Comparison of ENCODE assay signal across 33 cellular contexts in genomic region chr2:6228251-6228650, GRCh38.
DNase-seq lines count a peak whose midpoint lies in the region; ATAC-seq, FAIRE-seq and TF ChIP-seq lines count a peak whose summit lies in the region.
"Had no signal": no experiment of that assay in that cellular context is flagged by ENCODE, and none has a peak within 500 bp of the region (broad histone marks: within the 10 kb centered on the region; RNA-seq: fewer than 3 reads in every experiment).

No MANE protein-coding gene starts in this region.

- no peak overlapping the region for H3K4me2 ChIP-seq in HepG2 (ENCODE audit: low read depth, low read length)
- no peak overlapping the region for H3K4me2 ChIP-seq in K562 (ENCODE audit: insufficient read depth, low read length)
- H3K4me2 ChIP-seq: A549; BLaER1; BLaER1 treated with 17β-estradiol and CSF1 and Interleukin-3, amounts not matched to agents 10 nM and 100 nM had no signal

- H3K4me1 ChIP-seq in HepG2 (ENCODE audit: insufficient read depth, low read length) (no peaks in the 10 kb centered on the region), right lobe of liver (no peaks in the 10 kb centered on the region), K562 (replicated peaks in 1 of 2; ENCODE audit: control insufficient read depth in 2 of 2, insufficient read depth in 2 of 2, low read length in 2 of 2) (no peaks in the 10 kb centered on the region), kidney (ENCODE audit: control insufficient read depth in 1 of 2, insufficient read depth in 1 of 2, low read depth in 1 of 2, low read length in 2 of 2) (no peaks in the 10 kb centered on the region)
- H3K4me1 ChIP-seq: A549, BE2C, Caco-2 had no signal

- in situ Hi-C loops in HepG2 (cut with HindIII; ENCODE audit: extremely low pct_ligation_motif_present, low pct_unique_long_range_greater_than_20kb) (no loop called here), K562 (cut with MboI) (no loop called here)

- CTCF ChIA-PET in HepG2 (lab: Yijun Ruan, JAX; ENCODE audit: low intra/inter-chr PET ratio, low total read pairs): no interaction called here
- CTCF ChIA-PET in K562 (lab: Yijun Ruan, JAX; ENCODE audit: low intra/inter-chr PET ratio): no interaction called here

- intact Hi-C loops in HepG2 (cut with micrococcal nuclease; ENCODE audit: unreplicated experiment) (no loop called here), right lobe of liver (cut with DNase I) (no loop called here), K562 (cut with micrococcal nuclease) (no loop called here), kidney (cut with DNase I) (no loop called here), Right ventricle myocardium superior (cut with DNase I) (no loop called here)

- POLR2A ChIA-PET in HepG2 (lab: Yijun Ruan, JAX) (no interaction called here), K562 (lab: Yijun Ruan, JAX) (no interaction called here)

- BruUV-seq in HepG2 (replicated peaks; lab: Mats Ljungman, UMichigan) (no TSS peak), K562 (replicated peaks; lab: Mats Ljungman, UMichigan) (no TSS peak)

- H3K27me3 ChIP-seq in HepG2 (ENCODE audit: control insufficient read depth in 1 of 2, insufficient read depth in 2 of 2, low read length in 2 of 2): no peaks in the 10 kb centered on the region
- H3K27me3 ChIP-seq in right lobe of liver: no peaks in the 10 kb centered on the region
- H3K27me3 ChIP-seq in K562 (ENCODE audit: control insufficient read depth in 2 of 2, insufficient read depth in 2 of 2, low read length in 2 of 2): no peaks in the 10 kb centered on the region
- no peaks in the 10 kb centered on the region for H3K27me3 ChIP-seq in H7 (ENCODE audit: control insufficient read depth, insufficient read depth, low read length)
- H3K27me3 ChIP-seq: BE2C; BLaER1; BLaER1 treated with 17β-estradiol and CSF1 and Interleukin-3, amounts not matched to agents 10 nM and 100 nM had no signal

- no peak for ATAC-seq in HepG2
- no peak for ATAC-seq in right lobe of liver
- ATAC-seq in K562: no peak
- ATAC-seq in Right ventricle myocardium superior (ENCODE audit: poor library complexity): no peak
- ATAC-seq: A549; CD8-positive, alpha-beta T cell had no signal

- H2AFZ ChIP-seq in HepG2 (ENCODE audit: low read length) (no peak overlapping the region), K562 (ENCODE audit: low read depth, low read length) (no peak overlapping the region)

- no peak for FAIRE-seq in HepG2 (lab: Jason Lieb, UNC)
- FAIRE-seq in K562 (lab: Jason Lieb, UNC): no peak
- peak; percentile 42 for FAIRE-seq in kidney (lab: Jason Lieb, UNC)
- FAIRE-seq: A204.1, A549, D721Med had no signal

- H3K9me1 ChIP-seq in K562 (ENCODE audit: control insufficient read depth, insufficient read depth, low read length): no peaks in the 10 kb centered on the region

- H3K9ac ChIP-seq in HepG2 (ENCODE audit: insufficient read depth, low read depth, low read length) (no peak overlapping the region), K562 (ENCODE audit: insufficient read depth in 1 of 2, low read depth in 2 of 2, low read length in 2 of 2) (no peak overlapping the region), kidney (ENCODE audit: low read length in 2 of 2) (no peak overlapping the region)
- H3K9ac ChIP-seq: BLaER1; BLaER1 treated with 17β-estradiol and CSF1 and Interleukin-3, amounts not matched to agents 10 nM and 100 nM had no signal

- H3K4me3 ChIP-seq in HepG2 (replicated peaks in 1 of 3; ENCODE audit: insufficient read depth in 1 of 3, low read depth in 2 of 3, low read length in 3 of 3) (no peak overlapping the region), right lobe of liver (no peak overlapping the region), K562 (no peak overlapping the region), kidney (ENCODE audit: low read length in 2 of 2) (no peak overlapping the region), H7 (ENCODE audit: insufficient read depth, low read depth, low read length) (no peak overlapping the region)
- H3K4me3 ChIP-seq: A549; BLaER1; BLaER1 treated with 17β-estradiol and CSF1 and Interleukin-3, amounts not matched to agents 10 nM and 100 nM had no signal

- DNase-seq in HepG2 (ENCODE audit: low spot score): no peak
- DNase-seq in right lobe of liver: no peak
- no peak for DNase-seq in K562 (ENCODE audit: extremely low read depth in 1 of 4, low spot score in 3 of 4)
- DNase-seq in kidney: no peak
- no peak for DNase-seq in H7
- no peak for DNase-seq in Right ventricle myocardium superior
- DNase-seq: 8988T; ACHN; AML-193; BE2C; C1 segment of cervical spinal cord; Caco-2; Calu3; CD4-positive, alpha-beta memory T cell; CD4-positive, alpha-beta T cell; CD4-positive, CD25-positive, alpha-beta regulatory T cell; CD8-positive, alpha-beta memory T cell; CD8-positive, alpha-beta T cell; COR-L47; DMS 273 treated with DMSO at 0.1 percent for 48 hours; DMS153; DMS53; DMS79; DMS79 treated with DMSO at 0.1 percent for 48 hours; DND-41; EL had no signal

- TF ChIP-seq EP300 in HepG2 (IDR thresholded peaks at IDR 0.05; ENCODE audit: low read depth in 2 of 2, low read length in 2 of 2) (no peak), HepG2 (CRISPR knock-in tag; IDR thresholded peaks at IDR 0.05; ENCODE audit: borderline replicate concordance) (no peak), K562 (IDR thresholded peaks at IDR 0.05; ENCODE audit: low read length) (no peak)

- no peaks in the 10 kb centered on the region for H4K20me1 ChIP-seq in HepG2 (ENCODE audit: insufficient read depth, low read length)
- no peaks in the 10 kb centered on the region for H4K20me1 ChIP-seq in K562 (replicated peaks; ENCODE audit: control insufficient read depth, insufficient read depth, low read length)
- H4K20me1 ChIP-seq: BLaER1; BLaER1 treated with 17β-estradiol and CSF1 and Interleukin-3, amounts not matched to agents 10 nM and 100 nM had no signal

- H3K36me3 ChIP-seq in HepG2 (replicated peaks in 1 of 2; ENCODE audit: control insufficient read depth in 1 of 2, insufficient read depth in 2 of 2, low read length in 2 of 2) (no peaks in the 10 kb centered on the region), right lobe of liver (no peaks in the 10 kb centered on the region), K562 (ENCODE audit: control insufficient read depth, insufficient read depth, low read length) (no peaks in the 10 kb centered on the region), kidney (ENCODE audit: control insufficient read depth in 1 of 2, insufficient read depth in 2 of 2, low read length in 2 of 2) (no peaks in the 10 kb centered on the region), H7 (replicated peaks; ENCODE audit: control insufficient read depth, insufficient read depth, low read length) (no peaks in the 10 kb centered on the region)
- H3K36me3 ChIP-seq: BE2C; BLaER1; BLaER1 treated with 17β-estradiol and CSF1 and Interleukin-3, amounts not matched to agents 10 nM and 100 nM had no signal

- H3K27ac ChIP-seq in HepG2 (ENCODE audit: extremely low read length, insufficient read depth, low read length) (no peak overlapping the region), right lobe of liver (no peak overlapping the region), K562 (ENCODE audit: extremely low read depth, low read depth, low read length) (no peak overlapping the region), kidney (ENCODE audit: low read depth in 2 of 2, low read length in 2 of 2) (no peak overlapping the region)
- H3K27ac ChIP-seq: 22Rv1; A549; BLaER1; BLaER1 treated with 17β-estradiol and CSF1 and Interleukin-3, amounts not matched to agents 10 nM and 100 nM; C4-2B had no signal

- H3K9me3 ChIP-seq in HepG2 (ENCODE audit: low read length): peaks cover 71% of the 10 kb centered on the region
- H3K9me3 ChIP-seq in right lobe of liver: no peaks in the 10 kb centered on the region
- H3K9me3 ChIP-seq in K562 (replicated peaks; ENCODE audit: control insufficient read depth, insufficient read depth, low read depth, low read length): no peaks in the 10 kb centered on the region
- no peaks in the 10 kb centered on the region for H3K9me3 ChIP-seq in kidney (ENCODE audit: control insufficient read depth in 1 of 2, low read length in 2 of 2)
- H3K9me3 ChIP-seq: BE2C, Caco-2 had no signal

- TF ChIP-seq CTCF in HepG2 (CRISPR knock-in tag; IDR thresholded peaks at IDR 0.05) (no peak), right lobe of liver (IDR thresholded peaks at IDR 0.05) (no peak), K562 (IDR thresholded peaks at IDR 0.05 in 2 of 3, conservative IDR thresholded peaks at IDR 0.05 in 1 of 3; ENCODE audit: insufficient read depth in 2 of 3, low read depth in 1 of 3, low read length in 3 of 3) (no peak), kidney (IDR thresholded peaks at IDR 0.05; ENCODE audit: borderline replicate concordance, extremely low read depth, insufficient read depth) (no peak)

- no peak for TF ChIP-seq POLR2A in HepG2 (IDR thresholded peaks at IDR 0.05; ENCODE audit: insufficient read depth in 1 of 2, low read depth in 2 of 2, low read length in 2 of 2)
- TF ChIP-seq POLR2A in right lobe of liver (IDR thresholded peaks at IDR 0.05): no peak
- TF ChIP-seq POLR2A in K562 (conservative IDR thresholded peaks at IDR 0.05): no peak

- H3K79me2 ChIP-seq in HepG2 (ENCODE audit: insufficient read depth, low read length) (no peaks in the 10 kb centered on the region), K562 (ENCODE audit: control insufficient read depth, insufficient read depth, low read length) (no peaks in the 10 kb centered on the region)

- 1% methylated on average over 2 of the region's 2 CpGs for WGBS in HepG2 (ENCODE audit: low lambda C conversion rate)
- 22% methylated on average over 1 of the region's 2 CpGs for WGBS in right lobe of liver (ENCODE audit: insufficient coverage, low coverage, low lambda C conversion rate, missing lambda C conversion rate)
- WGBS in K562 (ENCODE audit: insufficient coverage, low coverage, missing lambda C conversion rate): 0% methylated on average over 2 of the region's 2 CpGs

- TF ChIP-seq RAD21 in HepG2 (CRISPR knock-in tag; IDR thresholded peaks at IDR 0.05) (no peak), K562 (CRISPR knock-in tag; conservative IDR thresholded peaks at IDR 0.05 in 1 of 2, IDR thresholded peaks at IDR 0.05 in 1 of 2) (no peak)

TF ChIP-seq in HepG2, 621 proteins besides CTCF, POLR2A, EP300 and RAD21 (continues in another document):
- TF ChIP-seq ZNF644 (CRISPR knock-in tag; IDR thresholded peaks at IDR 0.05; ENCODE audit: low read depth): no peak
- TF ChIP-seq, protein P1, sequence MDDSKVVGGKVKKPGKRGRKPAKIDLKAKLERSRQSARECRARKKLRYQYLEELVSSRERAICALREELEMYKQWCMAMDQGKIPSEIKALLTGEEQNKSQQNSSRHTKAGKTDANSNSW (CRISPR knock-in tag; IDR thresholded peaks at IDR 0.05; ENCODE audit: borderline replicate concordance): no peak
- 0 out of 2 replicates have a peak, but pooled peaks have one; percentile 25 for TF ChIP-seq PCBP1 (IDR thresholded peaks at IDR 0.05; ENCODE audit: borderline replicate concordance, low read depth, low read length)

TF ChIP-seq in K562, 482 proteins besides CTCF, POLR2A, EP300 and RAD21:
- TF ChIP-seq HNRNPK (IDR thresholded peaks at IDR 0.05; ENCODE audit: low read depth, low read length, poor library complexity, severe bottlenecking) (peak; percentile 91), NR1H2 (CRISPR knock-in tag; IDR thresholded peaks at IDR 0.05) (no peak), TSC22D4 (tag; IDR thresholded peaks at IDR 0.05) (no peak), BHLHE40 (IDR thresholded peaks at IDR 0.05; ENCODE audit: low read length) (no peak), PCBP2 (IDR thresholded peaks at IDR 0.05; ENCODE audit: low read depth, low read length, poor library complexity, severe bottlenecking) (peak; percentile 68)

Comparison
In these comparisons a context has a peak if more than half of its experiments do, and no peak if none do; other contexts are left out.
1. Of the 241 proteins assayed by ChIP-seq in both HepG2 and K562: peak only in HepG2: PCBP1; only in K562: PCBP2; in both: HNRNPK; in neither: 238.